ENCODE assay signal across 8 cellular contexts in genomic region chr4:7068279-7068842, GRCh38. TPM values are rescaled to one million over a fixed set of nuclear protein-coding genes. Genes with fewer than 3 reads are reported as not detected.
DNase-seq lines count a peak whose midpoint lies in the region; ATAC-seq and TF ChIP-seq lines count a peak whose summit lies in the region.

No MANE protein-coding gene starts in this region.

- H3K4me1 Mint-ChIP-seq in activated naive CD4-positive, alpha-beta T cell treated with anti-CD3 and anti-CD28 coated beads, Interleukin-2, amount 10 ng/mL, durations not matched to agents 7 days and 5 days = peaks cover 57% of the 10 kb centered on the region
- peaks cover 46% of the 10 kb centered on the region for H3K4me1 Mint-ChIP-seq in activated naive CD8-positive, alpha-beta T cell treated with anti-CD3 and anti-CD28 coated beads, Interleukin-2, amount 50 U/mL, for 24 hours

- no peaks in the 10 kb centered on the region for H3K27me3 ChIP-seq in liver (ENCODE audit: control insufficient read depth in 4 of 4, insufficient read depth in 4 of 4, low read length in 3 of 4)
- no peaks in the 10 kb centered on the region for H3K27me3 ChIP-seq in upper lobe of left lung

- H3K9ac ChIP-seq in liver (ENCODE audit: low read depth in 1 of 2, low read length in 2 of 2) = peak overlapping the region; percentile 28 to 76

- no peak for TF ChIP-seq EP300 in upper lobe of left lung (IDR thresholded peaks at IDR 0.05)

- peak in 2 of 4 donors; percentile 25 to 73 for TF ChIP-seq POLR2A in upper lobe of left lung (IDR thresholded peaks at IDR 0.05)

- H3K36me3 Mint-ChIP-seq in activated naive CD4-positive, alpha-beta T cell treated with anti-CD3 and anti-CD28 coated beads, Interleukin-2, amount 10 ng/mL, durations not matched to agents 7 days and 5 days = peaks cover 22% of the 10 kb centered on the region
- peaks cover 35% of the 10 kb centered on the region for H3K36me3 Mint-ChIP-seq in activated naive CD8-positive, alpha-beta T cell treated with anti-CD3 and anti-CD28 coated beads, Interleukin-2, amount 50 U/mL, for 24 hours (ENCODE audit: low read depth)

- peak overlapping the region; percentile 70 to 83 for H3K27ac ChIP-seq in liver (ENCODE audit: low read depth in 1 of 2, low read length in 2 of 2)
- H3K27ac ChIP-seq in upper lobe of left lung = peak overlapping the region; percentile 91 to 97 (median 92)

- TF ChIP-seq CTCF in liver (IDR thresholded peaks at IDR 0.05; ENCODE audit: low read depth, low read length, missing input control) = no peak
- no peak for TF ChIP-seq CTCF in upper lobe of left lung (IDR thresholded peaks at IDR 0.05)

- H3K4me3 Mint-ChIP-seq in activated naive CD4-positive, alpha-beta T cell treated with anti-CD3 and anti-CD28 coated beads, Interleukin-2, amount 10 ng/mL, durations not matched to agents 7 days and 5 days = peak overlapping the region; percentile 90
- H3K4me3 Mint-ChIP-seq in activated naive CD8-positive, alpha-beta T cell treated with anti-CD3 and anti-CD28 coated beads, Interleukin-2, amount 50 U/mL, for 24 hours = peak overlapping the region; percentile 94

- no peak for DNase-seq in activated naive CD4-positive, alpha-beta T cell treated with anti-CD3 and anti-CD28 coated beads, Interleukin-2, amount 10 ng/mL, durations not matched to agents 7 days and 5 days
- DNase-seq in activated naive CD4-positive, alpha-beta T cell treated with anti-CD3 and anti-CD28 coated beads, Interleukin-2, amount 50 U/mL, for 16 hours = no peak
- DNase-seq in activated naive CD8-positive, alpha-beta T cell treated with anti-CD3 and anti-CD28 coated beads, Interleukin-2, amount 50 U/mL, for 24 hours = peak; percentile 100
- DNase-seq in upper lobe of left lung (peak in 1 of 2 donors; percentile 100), medulla oblongata (ENCODE audit: extremely low spot score) (no peak), GM19238 (ENCODE audit: insufficient read length, low spot score) (no peak)

- WGBS in liver = under 1% methylated on average over 50 of the region's 50 CpGs
- 1% methylated on average over 27 to 45 of the region's 50 CpGs for WGBS in upper lobe of left lung, 2 donors

- H3K4me1 ChIP-seq in liver (ENCODE audit: control insufficient read depth in 4 of 4, insufficient read depth in 4 of 4, low read length in 3 of 4) (peaks cover 8 to 19% (median 15%) of the 10 kb centered on the region in 4 donors), upper lobe of left lung (peaks cover 18 to 34% (median 24%) of the 10 kb centered on the region in 4 donors)

- H3K9me3 Mint-ChIP-seq in activated naive CD4-positive, alpha-beta T cell treated with anti-CD3 and anti-CD28 coated beads, Interleukin-2, amount 10 ng/mL, durations not matched to agents 7 days and 5 days = no peaks in the 10 kb centered on the region
- H3K9me3 Mint-ChIP-seq in activated naive CD8-positive, alpha-beta T cell treated with anti-CD3 and anti-CD28 coated beads, Interleukin-2, amount 50 U/mL, for 24 hours = no peaks in the 10 kb centered on the region

- ATAC-seq in HG03378 (IDR thresholded peaks at IDR 0.05; ENCODE audit: unreplicated experiment) (peak; percentile 11), upper lobe of left lung (ENCODE audit: low FRiP score in 2 of 2) (no peak)
- no peak for ATAC-seq in activated naive CD8-positive, alpha-beta T cell treated with anti-CD3 and anti-CD28 coated beads, Interleukin-2, amount 50 U/mL, for 24 hours

- H3K9me3 ChIP-seq in liver (ENCODE audit: control insufficient read depth in 4 of 4, low read length in 3 of 4) (no peaks in the 10 kb centered on the region), upper lobe of left lung (no peaks in the 10 kb centered on the region)

- peak overlapping the region; percentile 58 to 78 (median 63) for H3K4me3 ChIP-seq in liver (ENCODE audit: low read depth in 1 of 3, low read length in 3 of 3)
- peak overlapping the region; percentile 70 to 100 (median 84) for H3K4me3 ChIP-seq in upper lobe of left lung

- CTCF ChIA-PET in activated naive CD4-positive, alpha-beta T cell treated with anti-CD3 and anti-CD28 coated beads, Interleukin-2, amount 10 ng/mL, durations not matched to agents 7 days and 5 days (lab: Charles Lee) = interaction anchor here (1.0 to 9.0 kb wide), 9 partner anchors 14 to 394 kb away, joined by 3 to 122 read pairs (median 5); partner anchors contain the start of gene TADA2B

- H3K36me3 ChIP-seq in liver (ENCODE audit: control insufficient read depth in 4 of 4, insufficient read depth in 3 of 4, low read depth in 1 of 4, low read length in 3 of 4) (peaks cover 0 to 11% (median 8%) of the 10 kb centered on the region in 4 donors), upper lobe of left lung (peaks cover 0 to 19% (median 7%) of the 10 kb centered on the region in 4 donors)

- H3K27ac Mint-ChIP-seq in activated naive CD4-positive, alpha-beta T cell treated with anti-CD3 and anti-CD28 coated beads, Interleukin-2, amount 10 ng/mL, durations not matched to agents 7 days and 5 days = peak overlapping the region; percentile 94
- peak overlapping the region; percentile 94 for H3K27ac Mint-ChIP-seq in activated naive CD8-positive, alpha-beta T cell treated with anti-CD3 and anti-CD28 coated beads, Interleukin-2, amount 50 U/mL, for 24 hours

- TF ChIP-seq RAD21 in liver (IDR thresholded peaks at IDR 0.05) = no peak

- peaks cover 31% of the 10 kb centered on the region for H3K27me3 Mint-ChIP-seq in activated naive CD4-positive, alpha-beta T cell treated with anti-CD3 and anti-CD28 coated beads, Interleukin-2, amount 10 ng/mL, durations not matched to agents 7 days and 5 days
- peaks cover 2% of the 10 kb centered on the region for H3K27me3 Mint-ChIP-seq in activated naive CD8-positive, alpha-beta T cell treated with anti-CD3 and anti-CD28 coated beads, Interleukin-2, amount 50 U/mL, for 24 hours

TF ChIP-seq in liver, 16 proteins besides CTCF, POLR2A, EP300 and RAD21 (continues in another document):
- TF ChIP-seq REST (IDR thresholded peaks at IDR 0.05) = peak; percentile 12
- TF ChIP-seq RXRA (IDR thresholded peaks at IDR 0.05) = no peak
- TF ChIP-seq HNF4G (IDR thresholded peaks at IDR 0.05) = no peak
- TF ChIP-seq FOXA2 (IDR thresholded peaks at IDR 0.05) = no peak
- peak; percentile 72 for TF ChIP-seq YY1 (IDR thresholded peaks at IDR 0.05)
- TF ChIP-seq TAF1 (conservative IDR thresholded peaks at IDR 0.05) = no peak
- TF ChIP-seq EGR1 (IDR thresholded peaks at IDR 0.05; ENCODE audit: low read depth in 2 of 2) = no peak
- no peak for TF ChIP-seq HNF4A (conservative IDR thresholded peaks at IDR 0.05)
- TF ChIP-seq MAX (IDR thresholded peaks at IDR 0.05) = no peak
- TF ChIP-seq ZBTB33 (IDR thresholded peaks at IDR 0.05) = no peak
- TF ChIP-seq FOXA1 (IDR thresholded peaks at IDR 0.05) = no peak
- TF ChIP-seq GABPA (IDR thresholded peaks at IDR 0.05 in 1 of 2, conservative IDR thresholded peaks at IDR 0.05 in 1 of 2) = no peak
- TF ChIP-seq NR2F2 (IDR thresholded peaks at IDR 0.05) = no peak
- no peak for TF ChIP-seq JUND (IDR thresholded peaks at IDR 0.05)

RNA-seq across cellular contexts. Expression of gene GRPEL1, which starts 0.5 kb away (rescaled TPM):
- 10 to 100 TPM in 1 of 2 donors, 1 to 10 TPM in 1; 9.8 to 35.2 TPM for total RNA-seq in liver
- 10 to 100 TPM; 45.2 to 98.1 TPM for polyA plus RNA-seq in liver
- total RNA-seq in upper lobe of left lung = 10 to 100 TPM in 5 of 6 donors, 1 to 10 TPM in 1; 9.4 to 29.0 (median 24.2) TPM

RNA-seq across cellular contexts. Expression of gene TADA2B, which starts 25.2 kb away (rescaled TPM):
- total RNA-seq in liver (10 to 100 TPM; 12.8 to 13.8 TPM), upper lobe of left lung (10 to 100 TPM; 20.8 to 29.0 (median 26.2) TPM)
- 10 to 100 TPM in 1 of 2 donors, 1 to 10 TPM in 1; 3.6 to 12.5 TPM for polyA plus RNA-seq in liver
